24 cellular contexts compared by ENCODE assay signal in the genomic region with DNA sequence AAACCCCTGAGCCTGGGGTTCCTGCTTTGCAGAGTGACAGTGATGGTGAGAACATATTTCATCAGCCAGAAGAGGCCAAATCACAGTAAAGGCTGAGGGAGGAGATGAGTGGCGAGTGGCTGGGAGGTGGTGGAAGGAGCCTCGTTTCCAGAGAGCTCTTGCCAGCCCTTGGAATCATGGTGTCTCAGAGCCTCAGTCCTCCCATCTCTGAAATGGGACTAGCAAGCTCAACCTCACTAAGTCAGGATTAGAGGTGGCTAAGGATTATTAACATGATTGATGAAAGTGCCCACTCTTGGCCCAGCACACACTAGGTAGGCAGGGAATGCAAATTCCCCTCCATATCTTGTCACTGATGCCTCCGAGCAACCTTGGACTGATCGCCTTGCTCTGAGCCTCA.
"Had no signal": no experiment of that assay in that cellular context is flagged by ENCODE, and none has a peak within 500 bp of the region (broad histone marks: within the 10 kb centered on the region; RNA-seq: fewer than 3 reads in every experiment).

No MANE protein-coding gene starts in this region.

- H3K4me1 ChIP-seq: heart right ventricle, neural progenitor cell, SJCRH30, testis had no signal

- FAIRE-seq: keratinocyte, small intestine had no signal

- H3K27ac Mint-ChIP-seq: activated CD8-positive, alpha-beta T cell treated with anti-CD3 and anti-CD28 coated beads, Interleukin-2, amount 10 ng/mL, durations not matched to agents 7 days and 5 days; activated T-helper 2 cell treated with anti-CD3 and anti-CD28 coated beads, Interferon-gamma antibody, Interleukin-2, Interleukin-4, amounts not matched to agents 10 μg/mL and 5 μg/mL and 100 μg/mL, durations not matched to agents 14 hours and 24 hours and 36 hours; endodermal cell; neural progenitor cell; stimulated activated memory B cell treated with anti-CD40 and anti-IgM and Interleukin-4, amounts not matched to agents 10 μg/mL and 1 μg/mL and 100 μg/mL, for 72 hours had no signal

- H3K9me3 ChIP-seq: mucosa of descending colon, SJCRH30, testis, upper lobe of left lung had no signal

- H3K4me2 ChIP-seq: neural progenitor cell had no signal

- H3K36me3 ChIP-seq: neural progenitor cell had no signal

- H3K4me3 ChIP-seq: heart right ventricle, mucosa of descending colon, neural progenitor cell, SJCRH30, testis, upper lobe of left lung had no signal

- DNase-seq: activated CD4-positive, alpha-beta T cell treated with anti-CD3 and anti-CD28 coated beads, Interleukin-2, amount 50 U/mL, for 1 hour; activated CD8-positive, alpha-beta T cell treated with anti-CD3 and anti-CD28 coated beads, Interleukin-2, amount 10 ng/mL, durations not matched to agents 7 days and 5 days; activated naive CD4-positive, alpha-beta T cell treated with Interleukin-2 at 50 U/mL for 16 hours; amygdala; cortex of kidney; endodermal cell; heart right ventricle; left colon; mesendoderm; mucosa of descending colon; SJCRH30; small intestine; stimulated activated CD4-positive, alpha-beta T cell treated with anti-CD3 and anti-CD28 coated beads, Interleukin-2, amount 100 ng/mL, for 24 hours; T-cell; T1000; testis; upper lobe of left lung had no signal

- H3K4me3 Mint-ChIP-seq: activated CD8-positive, alpha-beta T cell treated with anti-CD3 and anti-CD28 coated beads, Interleukin-2, amount 10 ng/mL, durations not matched to agents 7 days and 5 days; endodermal cell; neural progenitor cell; stimulated activated memory B cell treated with anti-CD40 and anti-IgM and Interleukin-4, amounts not matched to agents 10 μg/mL and 1 μg/mL and 100 μg/mL, for 72 hours; T-cell had no signal

- H3K9ac ChIP-seq: neural progenitor cell had no signal

- H3K27ac ChIP-seq: epithelial cell of prostate, heart right ventricle, neural progenitor cell, SJCRH30, testis had no signal

- H3K4me1 Mint-ChIP-seq: endodermal cell; neural progenitor cell; stimulated activated memory B cell treated with anti-CD40 and anti-IgM and Interleukin-4, amounts not matched to agents 10 μg/mL and 1 μg/mL and 100 μg/mL, for 72 hours had no signal

- H3K9me3 Mint-ChIP-seq: activated T-helper 2 cell treated with anti-CD3 and anti-CD28 coated beads, Interferon-gamma antibody, Interleukin-2, Interleukin-4, amounts not matched to agents 10 μg/mL and 5 μg/mL and 100 μg/mL, durations not matched to agents 14 hours and 24 hours and 36 hours; endodermal cell; neural progenitor cell; T-cell had no signal

- H3K27me3 Mint-ChIP-seq: stimulated activated memory B cell treated with anti-CD40 and anti-IgM and Interleukin-4, amounts not matched to agents 10 μg/mL and 1 μg/mL and 100 μg/mL, for 72 hours; T-cell had no signal

- H2AFZ ChIP-seq: neural progenitor cell had no signal

- ATAC-seq: activated CD4-positive, CD25-positive, alpha-beta regulatory T cell treated with anti-CD3 and anti-CD28 coated beads, Interleukin-2, amount 50 U/mL, for 24 hours; activated CD8-positive, alpha-beta T cell treated with anti-CD3 and anti-CD28 coated beads, Interleukin-2, amount 10 ng/mL, durations not matched to agents 7 days and 5 days; heart right ventricle; left colon; mucosa of descending colon; sciatic nerve; stimulated activated memory B cell treated with anti-CD40 and anti-IgM and Interleukin-4, amounts not matched to agents 10 μg/mL and 1 μg/mL and 100 μg/mL, for 72 hours; T-cell had no signal

- H3K27me3 ChIP-seq: heart right ventricle, neural progenitor cell, SJCRH30, testis, upper lobe of left lung had no signal
